ENCODE assay signal across 28 cellular contexts in the genomic region with DNA sequence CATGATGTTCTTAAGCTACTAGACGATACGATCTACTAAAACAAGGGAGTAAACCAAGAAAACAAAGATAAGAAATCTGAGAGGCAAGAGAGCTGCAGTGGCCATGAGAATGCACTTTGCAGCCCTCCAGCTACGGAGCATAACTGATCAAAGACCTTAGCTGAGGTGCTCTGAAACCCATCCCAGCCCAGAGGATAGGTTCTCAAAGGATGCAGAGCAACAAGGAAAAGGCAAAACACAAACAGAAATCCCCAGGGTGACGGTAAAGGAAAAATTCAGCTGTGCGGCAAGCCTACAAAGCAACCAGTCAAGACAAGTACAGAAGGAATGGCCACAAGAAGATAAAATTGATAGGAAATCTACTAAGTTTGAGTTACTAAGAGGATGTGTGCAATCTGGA. TPM values are rescaled to one million over a fixed set of nuclear protein-coding genes. Genes with fewer than 3 reads are reported as not detected.
"Had no signal": no experiment of that assay in that cellular context is flagged by ENCODE, and none has a peak within 500 bp of the region (broad histone marks: within the 10 kb centered on the region; RNA-seq: fewer than 3 reads in every experiment).

No MANE protein-coding gene starts in this region.

- ATAC-seq: activated CD8-positive, alpha-beta T cell treated with anti-CD3 and anti-CD28 coated beads for 36 hours; activated T-cell treated with anti-CD3 and anti-CD28 coated beads, Interleukin-2, amount 50 U/mL, for 72 hours; Panc1; Right ventricle myocardium inferior had no signal

- H3K27me3 ChIP-seq: adrenal gland, MG63 had no signal

- H3K36me3 ChIP-seq: adrenal gland, MG63 had no signal

- DNase-seq: activated CD4-positive, CD25-positive, alpha-beta regulatory T cell; activated CD8-positive, alpha-beta memory T cell treated with anti-CD3 and anti-CD28 coated beads, Interleukin-2, amount 50 U/mL, for 4 hours; activated CD8-positive, alpha-beta T cell treated with anti-CD3 and anti-CD28 coated beads for 36 hours; activated gamma-delta T cell treated with Interleukin-2 at 50 U/mL for 16 hours; activated naive CD4-positive, alpha-beta T cell treated with anti-CD3 and anti-CD28 coated beads, Interleukin-2, amount 10 ng/mL, durations not matched to agents 7 days and 5 days; activated naive CD8-positive, alpha-beta T cell treated with anti-CD3 and anti-CD28 coated beads, Interleukin-2, amount 10 ng/mL, durations not matched to agents 7 days and 5 days; activated T-cell treated with anti-CD3 and anti-CD28 coated beads, Interleukin-2, amount 50 U/mL, for 72 hours; adrenal gland; anterior cingulate cortex; caudate nucleus; MG63; MV-4-11; NCI-H1092 treated with DMSO at 0.1 percent for 48 hours; NCI-H1436; NCI-H187; NCI-H2081; NCI-H510A treated with DMSO at 0.1 percent for 48 hours; NCI-H69; NK-92 treated with Interleukin-12 subunit alpha and Interleukin-12 subunit beta, amount 100 ng/mL, for 24 hours; OCI-M1; RPMI8226; T-helper 1 cell had no signal

- H3K4me3 ChIP-seq: adrenal gland, MG63, SK-N-MC had no signal

- H3K9me3 ChIP-seq: adrenal gland, MG63 had no signal

- H3K27ac ChIP-seq: adrenal gland, SK-N-MC, VCaP had no signal

RNA-seq across cellular contexts. Expression of gene CFAP300, which starts 32.5 kb away (rescaled TPM):
- total RNA-seq: activated CD8-positive, alpha-beta T cell treated with anti-CD3 and anti-CD28 coated beads for 36 hours; activated naive CD8-positive, alpha-beta T cell treated with anti-CD3 and anti-CD28 coated beads, Interleukin-2, amount 10 ng/mL, durations not matched to agents 7 days and 5 days; activated T-cell treated with anti-CD3 and anti-CD28 coated beads, Interleukin-2, amount 50 U/mL, for 72 hours; activated T-helper 2 cell treated with anti-CD3 and anti-CD28 coated beads, Interferon-gamma antibody, Interleukin-2, Interleukin-4, amounts not matched to agents 10 μg/mL and 5 μg/mL and 100 μg/mL, durations not matched to agents 14 hours and 24 hours and 36 hours; T-helper 2 cell treated with Interferon-gamma antibody and Interleukin-4, amounts not matched to agents 100 ng/mL and 5 ng/mL, for 36 hours had no signal
